In the genomic region with DNA sequence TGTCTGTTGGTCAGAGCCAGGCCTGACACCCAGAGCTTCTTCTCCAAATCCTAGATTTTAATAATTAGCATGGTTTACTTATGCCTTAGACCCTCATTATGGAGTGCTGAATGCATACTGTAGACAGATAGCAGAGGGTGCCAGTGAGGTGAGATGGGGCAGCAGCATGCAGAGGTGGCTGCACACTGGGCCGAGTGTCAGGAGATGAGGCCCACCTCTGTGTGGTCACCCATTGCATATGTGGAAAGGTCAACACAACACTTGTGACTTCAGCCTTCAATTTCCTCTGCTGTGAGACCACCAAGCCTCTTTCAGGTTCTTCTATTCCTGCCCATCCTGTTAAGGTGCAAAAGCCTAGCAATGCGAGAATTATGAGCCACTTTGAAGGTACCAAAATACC, we compare ENCODE assay signal across 21 cellular contexts. TPM values are rescaled to one million over a fixed set of nuclear protein-coding genes. Genes with fewer than 3 reads are reported as not detected.
DNase-seq lines count a peak whose midpoint lies in the region; ATAC-seq, FAIRE-seq and TF ChIP-seq lines count a peak whose summit lies in the region.
"Had no signal": no experiment of that assay in that cellular context is flagged by ENCODE, and none has a peak within 500 bp of the region (broad histone marks: within the 10 kb centered on the region; RNA-seq: fewer than 3 reads in every experiment).

No MANE protein-coding gene starts in this region.

- ATAC-seq in natural killer cell treated with Interleukin-12 subunit alpha and Interleukin-12 subunit beta and Interleukin-15 and Interleukin-18, amount 100 ng/mL, for 72 hours = no peak
- no peak for ATAC-seq in left colon
- no peak for ATAC-seq in GM21737 (IDR thresholded peaks at IDR 0.05; ENCODE audit: unreplicated experiment)
- ATAC-seq: lower lobe of right lung had no signal

- H3K4me3 Mint-ChIP-seq in T-helper 1 cell treated with Interleukin-12 subunit alpha and Interleukin-12 subunit beta and Interleukin-4 antibody, amounts not matched to agents 30 μg/mL and 1 μg/mL, for 36 hours = peak overlapping the region; percentile 71
- peak overlapping the region; percentile 62 for H3K4me3 Mint-ChIP-seq in activated T-helper 1 cell treated with anti-CD3 and anti-CD28 coated beads, Interleukin-12 subunit alpha, Interleukin-12 subunit beta, Interleukin-2, Interleukin-4 antibody, amounts not matched to agents 30 ng/mL and 10 ng/mL and 1 ng/mL, durations not matched to agents 14 hours and 24 hours and 36 hours
- H3K4me3 Mint-ChIP-seq in natural killer cell treated with Interleukin-12 subunit alpha and Interleukin-12 subunit beta and Interleukin-15 and Interleukin-18, amount 100 ng/mL, for 72 hours = peak overlapping the region; percentile 87
- H3K4me3 Mint-ChIP-seq: brain, nephron had no signal

- no peak for TF ChIP-seq POLR2A in GM12891 (IDR thresholded peaks at IDR 0.05; ENCODE audit: low read depth, low read length)

- peak overlapping the region; percentile 86 for H3K27ac Mint-ChIP-seq in T-helper 1 cell treated with Interleukin-12 subunit alpha and Interleukin-12 subunit beta and Interleukin-4 antibody, amounts not matched to agents 30 μg/mL and 1 μg/mL, for 36 hours
- peak overlapping the region; percentile 24 for H3K27ac Mint-ChIP-seq in activated T-helper 1 cell treated with anti-CD3 and anti-CD28 coated beads, Interleukin-12 subunit alpha, Interleukin-12 subunit beta, Interleukin-2, Interleukin-4 antibody, amounts not matched to agents 30 ng/mL and 10 ng/mL and 1 ng/mL, durations not matched to agents 14 hours and 24 hours and 36 hours
- peak overlapping the region; percentile 62 to 81 for H3K27ac Mint-ChIP-seq in natural killer cell treated with Interleukin-12 subunit alpha and Interleukin-12 subunit beta and Interleukin-15 and Interleukin-18, amount 100 ng/mL, for 72 hours
- H3K27ac Mint-ChIP-seq: brain, nephron had no signal

- intact Hi-C loops in activated T-helper 1 cell treated with anti-CD3 and anti-CD28 coated beads, Interleukin-12 subunit alpha, Interleukin-12 subunit beta, Interleukin-2, Interleukin-4 antibody, amounts not matched to agents 30 ng/mL and 10 ng/mL and 1 ng/mL, durations not matched to agents 14 hours and 24 hours and 36 hours (cut with micrococcal nuclease) = loop anchor here (2.0 kb wide), 2 partner anchors 19 to 111 kb away; a partner anchor contains a TSS
- intact Hi-C loops in left colon (cut with DNase I, micrococcal nuclease) = no loop called here

- no peaks in the 10 kb centered on the region for H3K27me3 Mint-ChIP-seq in T-helper 1 cell treated with Interleukin-12 subunit alpha and Interleukin-12 subunit beta and Interleukin-4 antibody, amounts not matched to agents 30 μg/mL and 1 μg/mL, for 36 hours (ENCODE audit: low read depth)
- H3K27me3 Mint-ChIP-seq in activated T-helper 1 cell treated with anti-CD3 and anti-CD28 coated beads, Interleukin-12 subunit alpha, Interleukin-12 subunit beta, Interleukin-2, Interleukin-4 antibody, amounts not matched to agents 30 ng/mL and 10 ng/mL and 1 ng/mL, durations not matched to agents 14 hours and 24 hours and 36 hours (ENCODE audit: insufficient read depth) = no peaks in the 10 kb centered on the region
- peaks cover 0 to 2% of the 10 kb centered on the region in 2 donors for H3K27me3 Mint-ChIP-seq in natural killer cell treated with Interleukin-12 subunit alpha and Interleukin-12 subunit beta and Interleukin-15 and Interleukin-18, amount 100 ng/mL, for 72 hours
- H3K27me3 Mint-ChIP-seq: brain had no signal

- no peak overlapping the region for H3K27ac ChIP-seq in RWPE1
- H3K27ac ChIP-seq: C4-2B, prostate gland had no signal

- H3K36me3 Mint-ChIP-seq in T-helper 1 cell treated with Interleukin-12 subunit alpha and Interleukin-12 subunit beta and Interleukin-4 antibody, amounts not matched to agents 30 μg/mL and 1 μg/mL, for 36 hours (ENCODE audit: low read depth) = peaks cover 10% of the 10 kb centered on the region
- H3K36me3 Mint-ChIP-seq in activated T-helper 1 cell treated with anti-CD3 and anti-CD28 coated beads, Interleukin-12 subunit alpha, Interleukin-12 subunit beta, Interleukin-2, Interleukin-4 antibody, amounts not matched to agents 30 ng/mL and 10 ng/mL and 1 ng/mL, durations not matched to agents 14 hours and 24 hours and 36 hours (ENCODE audit: low read depth) = peaks cover 2% of the 10 kb centered on the region
- H3K36me3 Mint-ChIP-seq in natural killer cell treated with Interleukin-12 subunit alpha and Interleukin-12 subunit beta and Interleukin-15 and Interleukin-18, amount 100 ng/mL, for 72 hours = no peaks in the 10 kb centered on the region

- no peaks in the 10 kb centered on the region for H3K9me3 Mint-ChIP-seq in T-helper 1 cell treated with Interleukin-12 subunit alpha and Interleukin-12 subunit beta and Interleukin-4 antibody, amounts not matched to agents 30 μg/mL and 1 μg/mL, for 36 hours
- H3K9me3 Mint-ChIP-seq in activated T-helper 1 cell treated with anti-CD3 and anti-CD28 coated beads, Interleukin-12 subunit alpha, Interleukin-12 subunit beta, Interleukin-2, Interleukin-4 antibody, amounts not matched to agents 30 ng/mL and 10 ng/mL and 1 ng/mL, durations not matched to agents 14 hours and 24 hours and 36 hours = peaks cover 3% of the 10 kb centered on the region
- H3K9me3 Mint-ChIP-seq in natural killer cell treated with Interleukin-12 subunit alpha and Interleukin-12 subunit beta and Interleukin-15 and Interleukin-18, amount 100 ng/mL, for 72 hours = no peaks in the 10 kb centered on the region
- H3K9me3 Mint-ChIP-seq: nephron had no signal

- no peak for DNase-seq in T-helper 1 cell
- no peak for DNase-seq in GM12891 (ENCODE audit: insufficient read length, low spot score)
- DNase-seq in activated T-helper 1 cell treated with anti-CD3 and anti-CD28 coated beads, Interleukin-12 subunit alpha, Interleukin-12 subunit beta, Interleukin-2, Interleukin-4 antibody, amounts not matched to agents 30 ng/mL and 10 ng/mL and 1 ng/mL, durations not matched to agents 14 hours and 24 hours and 36 hours (ENCODE audit: low spot score) = no peak
- DNase-seq in natural killer cell treated with Interleukin-12 subunit alpha and Interleukin-12 subunit beta and Interleukin-15 and Interleukin-18, amount 100 ng/mL, for 72 hours (ENCODE audit: low spot score) = no peak
- no peak for DNase-seq in left colon
- DNase-seq in RWPE1 (ENCODE audit: low spot score) = no peak
- DNase-seq: 8988T; activated CD4-positive, alpha-beta T cell treated with anti-CD3 and anti-CD28 coated beads for 1 hour; activated gamma-delta T cell; dermis blood vessel endothelial cell; lower lobe of right lung; NCI-H1694 treated with DMSO at 0.1 percent for 48 hours; NCI-H446; SIG-M5; T-helper 9 cell had no signal

- H3K4me1 Mint-ChIP-seq in T-helper 1 cell treated with Interleukin-12 subunit alpha and Interleukin-12 subunit beta and Interleukin-4 antibody, amounts not matched to agents 30 μg/mL and 1 μg/mL, for 36 hours (ENCODE audit: low read depth) = peaks cover 51% of the 10 kb centered on the region
- peaks cover 51% of the 10 kb centered on the region for H3K4me1 Mint-ChIP-seq in activated T-helper 1 cell treated with anti-CD3 and anti-CD28 coated beads, Interleukin-12 subunit alpha, Interleukin-12 subunit beta, Interleukin-2, Interleukin-4 antibody, amounts not matched to agents 30 ng/mL and 10 ng/mL and 1 ng/mL, durations not matched to agents 14 hours and 24 hours and 36 hours (ENCODE audit: low read depth)
- H3K4me1 Mint-ChIP-seq in natural killer cell treated with Interleukin-12 subunit alpha and Interleukin-12 subunit beta and Interleukin-15 and Interleukin-18, amount 100 ng/mL, for 72 hours (ENCODE audit: low read depth in 2 of 2) = peaks cover 20 to 24% of the 10 kb centered on the region in 2 donors

- POLR2A ChIA-PET in RWPE1 (lab: Yijun Ruan, JAX; ENCODE audit: low non-redundant PET) = no interaction called here

- CTCF ChIA-PET in RWPE1 (lab: Yijun Ruan, JAX) = interaction anchor here (0.7 kb wide), 1 partner anchor 43 kb away, joined by 4 read pairs; no protein-coding TSS in a partner anchor

- TF ChIP-seq CTCF in RWPE1 (conservative IDR thresholded peaks at IDR 0.05; ENCODE audit: low read depth) = no peak

- FAIRE-seq in GM12891 (lab: Jason Lieb, UNC) = peak; percentile 47

TF ChIP-seq in GM12891, 5 proteins besides CTCF, POLR2A, EP300 and RAD21:
- no peak for TF ChIP-seq PAX5 (IDR thresholded peaks at IDR 0.05; ENCODE audit: insufficient read depth, low read length, severe bottlenecking)
- TF ChIP-seq POU2F2 (IDR thresholded peaks at IDR 0.05; ENCODE audit: low read depth, low read length) = no peak
- no peak for TF ChIP-seq SPI1 (IDR thresholded peaks at IDR 0.05; ENCODE audit: low read depth, low read length)
- no peak for TF ChIP-seq TAF1 (IDR thresholded peaks at IDR 0.05; ENCODE audit: low read depth, low read length)
- no peak for TF ChIP-seq POLR2AphosphoS5 (IDR thresholded peaks at IDR 0.05; ENCODE audit: low read depth, low read length)
TF ChIP-seq in GM12891: peak in this region for 0.

RNA-seq across cellular contexts. Expression of a gene that starts 39.7 kb away (rescaled TPM):
- polyA plus RNA-seq in GM12891 (2012; ENCODE audit: low read depth, missing spikeins) = 8.7 TPM
- total RNA-seq in activated T-helper 1 cell treated with anti-CD3 and anti-CD28 coated beads, Interleukin-12 subunit alpha, Interleukin-12 subunit beta, Interleukin-2, Interleukin-4 antibody, amounts not matched to agents 30 ng/mL and 10 ng/mL and 1 ng/mL, durations not matched to agents 14 hours and 24 hours and 36 hours = 9.4 and 9.8 TPM in 2 replicates
- total RNA-seq in natural killer cell treated with Interleukin-12 subunit alpha and Interleukin-12 subunit beta and Interleukin-15 and Interleukin-18, amount 100 ng/mL, for 72 hours = 1 to 10 TPM; 3.4 to 8.6 TPM
- total RNA-seq in left colon = 10 to 100 TPM; 19.1 to 21.3 TPM

Comparison
In these comparisons a context has a peak if more than half of its experiments do, and no peak if none do; other contexts are left out.
1. H3K27ac Mint-ChIP-seq: peak in every context shown above with its lines; median percentile 86 in T-helper 1 cell treated with Interleukin-12 subunit alpha and Interleukin-12 subunit beta and Interleukin-4 antibody, amounts not matched to agents 30 μg/mL and 1 μg/mL, for 36 hours; 72 in natural killer cell treated with Interleukin-12 subunit alpha and Interleukin-12 subunit beta and Interleukin-15 and Interleukin-18, amount 100 ng/mL, for 72 hours; 24 in activated T-helper 1 cell treated with anti-CD3 and anti-CD28 coated beads, Interleukin-12 subunit alpha, Interleukin-12 subunit beta, Interleukin-2, Interleukin-4 antibody, amounts not matched to agents 30 ng/mL and 10 ng/mL and 1 ng/mL, durations not matched to agents 14 hours and 24 hours and 36 hours.